ENCODE assay signal across 1 cellular context in genomic region chr2:113203901-113204519, GRCh38.
TF ChIP-seq lines count a peak whose summit lies in the region.

No MANE protein-coding gene starts in this region.

TF ChIP-seq in HepG2, 621 proteins besides CTCF, POLR2A, EP300 and RAD21 (continued from another document and continues in another):
- TF ChIP-seq BCL3 (CRISPR knock-in tag; IDR thresholded peaks at IDR 0.05) (no peak), ZNF691 (CRISPR knock-in tag; IDR thresholded peaks at IDR 0.05; ENCODE audit: borderline replicate concordance, low read depth) (peak; percentile 88; the same call in 1 of the 2 replicates), NFKB2 (CRISPR knock-in tag; IDR thresholded peaks at IDR 0.05; ENCODE audit: borderline replicate concordance) (peak; percentile 57; the same call in 1 of the 2 replicates), TOE1 (CRISPR knock-in tag; IDR thresholded peaks at IDR 0.05) (peak; percentile 42; the same call in 1 of the 2 replicates), ZNF572 (CRISPR knock-in tag; IDR thresholded peaks at IDR 0.05) (peak; percentile 61; the same call in 1 of the 2 replicates), ZNF788 (CRISPR knock-in tag; IDR thresholded peaks at IDR 0.05; ENCODE audit: borderline replicate concordance) (no peak), ZNF317 (CRISPR knock-in tag; IDR thresholded peaks at IDR 0.05) (no peak), PLSCR1 (CRISPR knock-in tag; IDR thresholded peaks at IDR 0.05; ENCODE audit: borderline replicate concordance) (no peak), ZNF282 (IDR thresholded peaks at IDR 0.05; ENCODE audit: partially characterized antibody) (no peak), ZNF83 (CRISPR knock-in tag; IDR thresholded peaks at IDR 0.05; ENCODE audit: borderline replicate concordance) (peak; percentile 27; the same call in 1 of the 2 replicates), RXRB (CRISPR knock-in tag; IDR thresholded peaks at IDR 0.05; ENCODE audit: borderline replicate concordance) (peak; percentile 57; the same call in 1 of the 2 replicates), ZNF766 (CRISPR knock-in tag; IDR thresholded peaks at IDR 0.05; ENCODE audit: borderline replicate concordance) (0 out of 2 replicates have a peak, but pooled peaks have one; percentile 4), IRF2 (CRISPR knock-in tag; IDR thresholded peaks at IDR 0.05) (peak; percentile 72), CBX5 (CRISPR knock-in tag; IDR thresholded peaks at IDR 0.05; ENCODE audit: borderline replicate concordance) (peak; percentile 88), ATF2 (CRISPR knock-in tag; IDR thresholded peaks at IDR 0.05) (0 out of 2 replicates have a peak, but pooled peaks have one; percentile 56), ZNF619 (CRISPR knock-in tag; IDR thresholded peaks at IDR 0.05) (peak; percentile 92; the same call in 1 of the 2 replicates), ZNF124 (CRISPR knock-in tag; IDR thresholded peaks at IDR 0.05) (peak; percentile 56; the same call in 1 of the 2 replicates), ZNF335 (CRISPR knock-in tag; IDR thresholded peaks at IDR 0.05) (0 out of 2 replicates have a peak, but pooled peaks have one; percentile 54), PHB2 (IDR thresholded peaks at IDR 0.05; ENCODE audit: partially characterized antibody) (no peak), ZNF441 (CRISPR knock-in tag; IDR thresholded peaks at IDR 0.05; ENCODE audit: borderline replicate concordance) (0 out of 2 replicates have a peak, but pooled peaks have one; percentile 23), ZNF329 (CRISPR knock-in tag; IDR thresholded peaks at IDR 0.05; ENCODE audit: low read depth) (no peak), PRPF4 (IDR thresholded peaks at IDR 0.05; ENCODE audit: low read depth, low read length, poor library complexity, severe bottlenecking) (no peak), RXRA (CRISPR knock-in tag; IDR thresholded peaks at IDR 0.05) (peak; percentile 72), KAT2B (IDR thresholded peaks at IDR 0.05; ENCODE audit: borderline replicate concordance, low read depth, low read length) (no peak), SRY (CRISPR knock-in tag; IDR thresholded peaks at IDR 0.05) (no peak), MEIS2 (CRISPR knock-in tag; IDR thresholded peaks at IDR 0.05) (peak; percentile 54; the same call in 1 of the 2 replicates), SRSF1 (optimal IDR thresholded peaks at IDR 0.05; ENCODE audit: low read depth, low read length) (no peak), ETV5 (CRISPR knock-in tag; IDR thresholded peaks at IDR 0.05; ENCODE audit: borderline replicate concordance) (peak; percentile 59; the same call in 1 of the 2 replicates), ZSCAN9 (CRISPR knock-in tag; IDR thresholded peaks at IDR 0.05; ENCODE audit: borderline replicate concordance) (peak; percentile 83; the same call in 1 of the 2 replicates), ZNF350 (CRISPR knock-in tag; IDR thresholded peaks at IDR 0.05; ENCODE audit: borderline replicate concordance, low read depth) (peak; percentile 91), ZSCAN25 (CRISPR knock-in tag; IDR thresholded peaks at IDR 0.05) (peak; percentile 59; the same call in 1 of the 2 replicates), TEAD3 (CRISPR knock-in tag; optimal IDR thresholded peaks at IDR 0.05; ENCODE audit: borderline replicate concordance) (peak; percentile 79), ZNF556 (CRISPR knock-in tag; IDR thresholded peaks at IDR 0.05; ENCODE audit: borderline replicate concordance) (peak; percentile 21; the same call in 1 of the 2 replicates), ZFP91 (CRISPR knock-in tag; IDR thresholded peaks at IDR 0.05; ENCODE audit: borderline replicate concordance) (peak; percentile 59), SRSF9 (IDR thresholded peaks at IDR 0.05; ENCODE audit: borderline replicate concordance, insufficient read depth, low read depth, low read length, poor library complexity, severe bottlenecking) (no peak), THAP7 (CRISPR knock-in tag; IDR thresholded peaks at IDR 0.05) (peak; percentile 87; the same call in 1 of the 2 replicates), STAG1 (CRISPR knock-in tag; IDR thresholded peaks at IDR 0.05) (peak; percentile 99), ZNF567 (CRISPR knock-in tag; IDR thresholded peaks at IDR 0.05; ENCODE audit: borderline replicate concordance) (peak; percentile 77; the same call in 1 of the 2 replicates), BCLAF1 (IDR thresholded peaks at IDR 0.05) (no peak), RBAK (CRISPR knock-in tag; IDR thresholded peaks at IDR 0.05) (no peak), NCOA2 (CRISPR knock-in tag; IDR thresholded peaks at IDR 0.05) (0 out of 2 replicates have a peak, but pooled peaks have one; percentile 35), NR0B2 (CRISPR knock-in tag; IDR thresholded peaks at IDR 0.05) (peak; percentile 4; the same call in 1 of the 2 replicates), HMGXB4 (CRISPR knock-in tag; IDR thresholded peaks at IDR 0.05; ENCODE audit: borderline replicate concordance in 1 of 2, low read depth in 1 of 2) (peak; percentile 73 to 75; a peak in 3 of 4 replicates), MEF2D (CRISPR knock-in tag; IDR thresholded peaks at IDR 0.05) (peak; percentile 78; the same call in 1 of the 2 replicates), ZNF512B (CRISPR knock-in tag; IDR thresholded peaks at IDR 0.05; ENCODE audit: borderline replicate concordance) (0 out of 2 replicates have a peak, but pooled peaks have one; percentile 59), HDAC2 (CRISPR knock-in tag; IDR thresholded peaks at IDR 0.05) (0 out of 2 replicates have a peak, but pooled peaks have one; percentile 68), NONO (IDR thresholded peaks at IDR 0.05) (no peak), NONO (CRISPR knock-in tag; conservative IDR thresholded peaks at IDR 0.05) (peak; percentile 68), NFATC3 (CRISPR knock-in tag; IDR thresholded peaks at IDR 0.05) (no peak), ZNF501 (CRISPR knock-in tag; IDR thresholded peaks at IDR 0.05) (peak; percentile 88)
